ENCODE assay signal across 9 cellular contexts in genomic region chr14:99604766-99605298, GRCh38. TPM values are rescaled to one million over a fixed set of nuclear protein-coding genes. Genes with fewer than 3 reads are reported as not detected.
DNase-seq lines count a peak whose midpoint lies in the region; ATAC-seq and TF ChIP-seq lines count a peak whose summit lies in the region.
"Had no signal": no experiment of that assay in that cellular context is flagged by ENCODE, and none has a peak within 500 bp of the region (broad histone marks: within the 10 kb centered on the region; RNA-seq: fewer than 3 reads in every experiment).

No MANE protein-coding gene starts in this region.

- peak overlapping the region; percentile 95 for H3K4me3 Mint-ChIP-seq in natural killer cell

- intact Hi-C loops in natural killer cell (cut with micrococcal nuclease): loop anchor here (2.0 to 5.0 kb wide), 2 partner anchors 77 to 124 kb away; partner anchors contain the start of genes CCNK, CYP46A1 and SETD3

- peaks cover 4 to 26% of the 10 kb centered on the region in 2 donors for H3K4me1 ChIP-seq in esophagus (ENCODE audit: control insufficient read depth in 2 of 2, insufficient read depth in 2 of 2, low read length in 1 of 2)

- H3K9me3 Mint-ChIP-seq in natural killer cell: no peaks in the 10 kb centered on the region

- no peaks in the 10 kb centered on the region for H3K9me3 ChIP-seq in esophagus (ENCODE audit: control insufficient read depth in 2 of 2, insufficient read depth in 1 of 2, low read depth in 1 of 2, low read length in 1 of 2)

- peak overlapping the region; percentile 68 to 69 for H3K4me3 ChIP-seq in esophagus (ENCODE audit: low read depth in 1 of 2, low read length in 2 of 2)

- H3K36me3 ChIP-seq in esophagus (ENCODE audit: control insufficient read depth in 2 of 2, insufficient read depth in 2 of 2, low read length in 1 of 2): peaks cover 0 to 2% of the 10 kb centered on the region in 2 donors

- H3K27ac ChIP-seq in VCaP (peak overlapping the region; percentile 94), esophagus (ENCODE audit: low read depth in 2 of 2, low read length in 1 of 2) (peak overlapping the region; percentile 92 to 96)

- peaks cover 13 to 27% of the 10 kb centered on the region in 2 donors for H3K4me1 Mint-ChIP-seq in natural killer cell

- no peak for TF ChIP-seq CTCF in VCaP (conservative IDR thresholded peaks at IDR 0.05)
- TF ChIP-seq CTCF in natural killer cell (IDR thresholded peaks at IDR 0.05): no peak

- H3K36me3 Mint-ChIP-seq in natural killer cell: no peaks in the 10 kb centered on the region

- DNase-seq in AG08395 (ENCODE audit: low spot score) (peak; percentile 38), natural killer cell (no peak), SW 1271 (lab: John Stamatoyannopoulos, UW) (no peak)

- 0 to 1% methylated on average over 37 to 50 of the region's 50 CpGs for WGBS in esophagus, 2 donors

- no peaks in the 10 kb centered on the region for H3K27me3 Mint-ChIP-seq in natural killer cell (ENCODE audit: low read depth in 2 of 2)

- ATAC-seq in GM18511 (IDR thresholded peaks at IDR 0.05; ENCODE audit: unreplicated experiment) (peak; percentile 36), HG03196 (IDR thresholded peaks at IDR 0.05; ENCODE audit: unreplicated experiment) (peak; percentile 18), natural killer cell (peak; percentile 14 to 18 (median 14)), GM19452 (IDR thresholded peaks at IDR 0.05; ENCODE audit: unreplicated experiment) (no peak)

- H3K27me3 ChIP-seq in esophagus (ENCODE audit: control insufficient read depth in 1 of 2, insufficient read depth in 2 of 2, low read length in 2 of 2): no peaks in the 10 kb centered on the region

- H3K27ac Mint-ChIP-seq in natural killer cell: peak overlapping the region; percentile 79 to 85

RNA-seq across cellular contexts. Expression of gene CCDC85C, which starts 0.8 kb away (rescaled TPM):
- polyA plus RNA-seq in esophagus: 10 to 100 TPM; 30.1 to 51.0 TPM
- 1 to 10 TPM in 2 of 3 donors, under 1 TPM in 1; 0.73 to 4.3 (median 2.8) TPM for total RNA-seq in natural killer cell

RNA-seq across cellular contexts. Expression of gene HHIPL1, which starts 40.1 kb away (rescaled TPM):
- under 1 TPM; 0.14 to 0.28 TPM for polyA plus RNA-seq in esophagus
- not detected for total RNA-seq in natural killer cell
- total RNA-seq: HT1080 had no signal
